Comparison of ENCODE assay signal across 24 cellular contexts in the genomic region with DNA sequence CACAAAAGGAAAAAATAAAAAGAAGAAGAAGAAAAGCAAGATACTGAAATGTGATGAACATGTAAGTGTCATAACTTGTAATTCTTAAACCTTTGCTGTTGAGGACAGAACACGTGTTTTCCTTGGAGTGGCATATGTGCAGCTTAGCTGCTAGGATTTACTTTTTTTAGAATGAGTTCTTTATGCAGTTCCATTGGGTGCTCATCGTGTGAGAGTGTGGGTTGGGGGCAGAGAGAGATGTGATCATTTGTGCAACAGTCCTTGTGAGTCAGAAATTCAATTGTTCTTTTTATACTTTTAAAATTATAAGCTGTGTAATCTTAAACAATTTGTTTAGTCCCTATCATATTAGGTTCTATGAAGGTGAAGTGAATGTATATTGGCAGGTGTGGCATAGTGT. TPM values are rescaled to one million over a fixed set of nuclear protein-coding genes. Genes with fewer than 3 reads are reported as not detected.
DNase-seq lines count a peak whose midpoint lies in the region; ATAC-seq, FAIRE-seq and TF ChIP-seq lines count a peak whose summit lies in the region.
"Had no signal": no experiment of that assay in that cellular context is flagged by ENCODE, and none has a peak within 500 bp of the region (broad histone marks: within the 10 kb centered on the region; RNA-seq: fewer than 3 reads in every experiment).

No MANE protein-coding gene starts in this region.

- H3K4me1 ChIP-seq in lung (ENCODE audit: control insufficient read depth in 2 of 2, insufficient read depth in 2 of 2, low read length in 2 of 2) (peaks cover 0 to under 1% of the 10 kb centered on the region in 2 donors), prostate gland (replicated peaks) (no peaks in the 10 kb centered on the region)

- H3K9me3 Mint-ChIP-seq in activated T-cell treated with anti-CD3 and anti-CD28 coated beads, Interleukin-2, amount 50 U/mL, for 72 hours, result no peaks in the 10 kb centered on the region
- H3K9me3 Mint-ChIP-seq in activated T-cell treated with anti-CD3 and anti-CD28 coated beads, Interleukin-2, amount 50 U/mL, for 4 hours, result no peaks in the 10 kb centered on the region
- no peaks in the 10 kb centered on the region for H3K9me3 Mint-ChIP-seq in central memory CD8-positive, alpha-beta T cell
- H3K9me3 Mint-ChIP-seq: CD4-positive, alpha-beta memory T cell; GM23338; H9 had no signal

- H3K27ac ChIP-seq in lung (ENCODE audit: low read depth in 1 of 2, low read length in 1 of 2) (no peak overlapping the region), prostate gland (no peak overlapping the region)
- H3K27ac ChIP-seq: A549 had no signal

- no peak for TF ChIP-seq CTCF in lung (IDR thresholded peaks at IDR 0.05; ENCODE audit: control extremely low read depth, extremely low read depth)
- TF ChIP-seq CTCF in prostate gland (IDR thresholded peaks at IDR 0.05), result no peak

- DNase-seq in activated T-cell treated with anti-CD3 and anti-CD28 coated beads, Interleukin-2, amount 50 U/mL, for 72 hours, result no peak
- no peak for DNase-seq in activated T-cell treated with anti-CD3 and anti-CD28 coated beads, Interleukin-2, amount 50 U/mL, for 4 hours
- peak; percentile 49 for DNase-seq in Ammon's horn (ENCODE audit: low spot score)
- no peak for DNase-seq in central memory CD8-positive, alpha-beta T cell (ENCODE audit: low spot score in 2 of 2)
- peak; percentile 18 for DNase-seq in lung (ENCODE audit: low spot score)
- DNase-seq in urothelium cell line (ENCODE audit: low spot score), result no peak
- no peak for DNase-seq in putamen (ENCODE audit: low spot score)
- DNase-seq in prostate gland (ENCODE audit: low spot score), result no peak
- DNase-seq: 8988T; ACHN; AML-193; C1 segment of cervical spinal cord; Calu3; CD4-positive, alpha-beta memory T cell; COR-L47; DMS53; DMS79 treated with DMSO at 0.1 percent for 48 hours; GF-D8; H9 had no signal

- H3K27me3 Mint-ChIP-seq in activated T-cell treated with anti-CD3 and anti-CD28 coated beads, Interleukin-2, amount 50 U/mL, for 72 hours (ENCODE audit: low read depth), result no peaks in the 10 kb centered on the region
- no peaks in the 10 kb centered on the region for H3K27me3 Mint-ChIP-seq in activated T-cell treated with anti-CD3 and anti-CD28 coated beads, Interleukin-2, amount 50 U/mL, for 4 hours (ENCODE audit: low read depth)
- no peaks in the 10 kb centered on the region for H3K27me3 Mint-ChIP-seq in central memory CD8-positive, alpha-beta T cell
- H3K27me3 Mint-ChIP-seq: CD4-positive, alpha-beta memory T cell had no signal

- no peak overlapping the region for H3K4me3 Mint-ChIP-seq in activated T-cell treated with anti-CD3 and anti-CD28 coated beads, Interleukin-2, amount 50 U/mL, for 72 hours
- no peak overlapping the region for H3K4me3 Mint-ChIP-seq in activated T-cell treated with anti-CD3 and anti-CD28 coated beads, Interleukin-2, amount 50 U/mL, for 4 hours
- no peak overlapping the region for H3K4me3 Mint-ChIP-seq in central memory CD8-positive, alpha-beta T cell
- H3K4me3 Mint-ChIP-seq: CD4-positive, alpha-beta memory T cell; GM23338; H9 had no signal

- intact Hi-C loops in prostate gland (cut with DNase I), result no loop called here

- H3K36me3 ChIP-seq in lung (ENCODE audit: control insufficient read depth in 2 of 2, insufficient read depth in 2 of 2, low read length in 2 of 2) (peaks cover 24 to 45% of the 10 kb centered on the region in 2 donors), prostate gland (peaks cover 4 to 10% of the 10 kb centered on the region in 2 donors)

- H3K27ac Mint-ChIP-seq in activated T-cell treated with anti-CD3 and anti-CD28 coated beads, Interleukin-2, amount 50 U/mL, for 72 hours, result peak overlapping the region; percentile 31
- peak overlapping the region; percentile 77 for H3K27ac Mint-ChIP-seq in central memory CD8-positive, alpha-beta T cell (ENCODE audit: low read depth)
- H3K27ac Mint-ChIP-seq: GM23338, H9 had no signal

- no peak for TF ChIP-seq POLR2A in prostate gland (IDR thresholded peaks at IDR 0.05)

- H3K9me3 ChIP-seq in lung (ENCODE audit: control insufficient read depth in 2 of 2, insufficient read depth in 1 of 2, low read length in 1 of 2), result no peaks in the 10 kb centered on the region
- H3K9me3 ChIP-seq in prostate gland, result no peaks in the 10 kb centered on the region
- H3K9me3 ChIP-seq: A549 had no signal

- FAIRE-seq in urothelium cell line (lab: Jason Lieb, UNC), result no peak
- FAIRE-seq: A549, GM12891, GM18507 had no signal

- peaks cover 6 to 18% of the 10 kb centered on the region in 2 donors for H3K36me3 Mint-ChIP-seq in activated T-cell treated with anti-CD3 and anti-CD28 coated beads, Interleukin-2, amount 50 U/mL, for 72 hours (ENCODE audit: insufficient read depth in 2 of 2)
- H3K36me3 Mint-ChIP-seq in activated T-cell treated with anti-CD3 and anti-CD28 coated beads, Interleukin-2, amount 50 U/mL, for 4 hours (ENCODE audit: insufficient read depth), result peaks cover 21% of the 10 kb centered on the region
- peaks cover 72% of the 10 kb centered on the region for H3K36me3 Mint-ChIP-seq in central memory CD8-positive, alpha-beta T cell (ENCODE audit: insufficient read depth)

- peaks cover 17% of the 10 kb centered on the region for H3K4me1 Mint-ChIP-seq in activated T-cell treated with anti-CD3 and anti-CD28 coated beads, Interleukin-2, amount 50 U/mL, for 72 hours (ENCODE audit: low read depth)
- H3K4me1 Mint-ChIP-seq in activated T-cell treated with anti-CD3 and anti-CD28 coated beads, Interleukin-2, amount 50 U/mL, for 4 hours (ENCODE audit: low read depth), result peaks cover 1% of the 10 kb centered on the region
- peaks cover 3% of the 10 kb centered on the region for H3K4me1 Mint-ChIP-seq in central memory CD8-positive, alpha-beta T cell

- ATAC-seq in activated T-cell treated with anti-CD3 and anti-CD28 coated beads, Interleukin-2, amount 50 U/mL, for 72 hours (replicated peaks in 1 of 2), result no peak
- no peak for ATAC-seq in activated T-cell treated with anti-CD3 and anti-CD28 coated beads, Interleukin-2, amount 50 U/mL, for 4 hours
- ATAC-seq in central memory CD8-positive, alpha-beta T cell (replicated peaks; ENCODE audit: extremely low read depth, poor library complexity, severe bottlenecking), result no peak
- ATAC-seq in lung (ENCODE audit: insufficient read depth, low FRiP score), result no peak
- ATAC-seq: A549, GM23338, HCT116 had no signal

- 98% methylated on average over 2 of the region's 2 CpGs for WGBS in lung, 2 donors
- WGBS in prostate gland, result 95% methylated on average over 2 of the region's 2 CpGs

- H3K27me3 ChIP-seq in lung (ENCODE audit: control insufficient read depth, insufficient read depth), result no peaks in the 10 kb centered on the region
- no peaks in the 10 kb centered on the region for H3K27me3 ChIP-seq in prostate gland (replicated peaks; ENCODE audit: insufficient read depth)

- H3K4me3 ChIP-seq in lung (no peak overlapping the region), prostate gland (no peak overlapping the region)
- H3K4me3 ChIP-seq: A549, GM23338 had no signal

RNA-seq across cellular contexts. Expression of a gene that starts 5.5 kb away (rescaled TPM):
- 10 to 100 TPM; 10.4 to 14.9 TPM for total RNA-seq in activated T-cell treated with anti-CD3 and anti-CD28 coated beads, Interleukin-2, amount 50 U/mL, for 72 hours
- total RNA-seq in activated T-cell treated with anti-CD3 and anti-CD28 coated beads, Interleukin-2, amount 50 U/mL, for 4 hours, result 10 to 100 TPM; 11.6 to 13.0 (median 12.0) TPM
- total RNA-seq in lung, result 1 to 10 TPM; 3.7 to 6.6 TPM
- 1 to 10 TPM; 4.8 to 9.1 TPM for polyA plus RNA-seq in lung
- 1 to 10 TPM; 8.0 to 8.2 TPM for total RNA-seq in prostate gland

RNA-seq across cellular contexts. Expression of a gene that starts 15.2 kb away (rescaled TPM):
- total RNA-seq in activated T-cell treated with anti-CD3 and anti-CD28 coated beads, Interleukin-2, amount 50 U/mL, for 72 hours, result 1 to 10 TPM; 8.0 to 8.8 TPM
- 10 to 100 TPM; 17.2 to 23.8 (median 22.4) TPM for total RNA-seq in activated T-cell treated with anti-CD3 and anti-CD28 coated beads, Interleukin-2, amount 50 U/mL, for 4 hours
- total RNA-seq in lung (1 to 10 TPM; 3.5 to 9.9 TPM), prostate gland (10 to 100 TPM in 1 of 2 donors, 1 to 10 TPM in 1; 7.8 to 10.2 TPM)
- polyA plus RNA-seq in lung, result 1 to 10 TPM; 7.3 to 8.2 TPM

RNA-seq across cellular contexts. Expression of a gene that starts 41.4 kb away (rescaled TPM):
- total RNA-seq in activated T-cell treated with anti-CD3 and anti-CD28 coated beads, Interleukin-2, amount 50 U/mL, for 72 hours, result 100 to 1,000 TPM; 156 to 173 TPM
- 10 to 100 TPM; 49.7 to 59.0 (median 51.5) TPM for total RNA-seq in activated T-cell treated with anti-CD3 and anti-CD28 coated beads, Interleukin-2, amount 50 U/mL, for 4 hours
- total RNA-seq in lung (10 to 100 TPM; 71.9 to 86.7 TPM), prostate gland (10 to 100 TPM; 34.8 to 71.7 TPM)
- 10 to 100 TPM; 40.0 to 45.1 TPM for polyA plus RNA-seq in lung

RNA-seq across cellular contexts. Expression of a gene that starts 51.4 kb away (rescaled TPM):
- total RNA-seq in activated T-cell treated with anti-CD3 and anti-CD28 coated beads, Interleukin-2, amount 50 U/mL, for 72 hours, result 1 to 10 TPM; 6.3 to 7.4 TPM
- total RNA-seq in activated T-cell treated with anti-CD3 and anti-CD28 coated beads, Interleukin-2, amount 50 U/mL, for 4 hours, result 10 to 100 TPM; 34.7 to 45.9 (median 38.0) TPM
- 10 to 100 TPM in 1 of 2 donors, 1 to 10 TPM in 1; 6.2 to 15.4 TPM for total RNA-seq in lung
- 10 to 100 TPM in 1 of 2 donors, 1 to 10 TPM in 1; 8.0 to 13.2 TPM for polyA plus RNA-seq in lung
- 1 to 10 TPM; 6.4 to 7.1 TPM for total RNA-seq in prostate gland

RNA-seq across cellular contexts. Expression of a gene that starts 51.5 kb away (rescaled TPM):
- total RNA-seq in activated T-cell treated with anti-CD3 and anti-CD28 coated beads, Interleukin-2, amount 50 U/mL, for 72 hours, result 100 to 1,000 TPM; 101 to 118 TPM
- total RNA-seq in activated T-cell treated with anti-CD3 and anti-CD28 coated beads, Interleukin-2, amount 50 U/mL, for 4 hours, result 100 to 1,000 TPM; 138 to 153 (median 151) TPM
- total RNA-seq in lung (10 to 100 TPM; 40.2 to 66.6 TPM), prostate gland (10 to 100 TPM; 49.4 to 56.4 TPM)
- polyA plus RNA-seq in lung, result 10 to 100 TPM; 26.5 to 29.8 TPM

Comparison
In these comparisons a context has a peak if more than half of its experiments do, and no peak if none do; other contexts are left out.
1. DNase-seq: peak in Ammon's horn (single experiment) and lung (single experiment); none in activated T-cell treated with anti-CD3 and anti-CD28 coated beads, Interleukin-2, amount 50 U/mL, for 72 hours (0 of 2), activated T-cell treated with anti-CD3 and anti-CD28 coated beads, Interleukin-2, amount 50 U/mL, for 4 hours (single experiment), central memory CD8-positive, alpha-beta T cell (0 of 2), urothelium cell line (single experiment), putamen (single experiment) and prostate gland (single experiment).